8 cellular contexts compared by ENCODE assay signal in genomic region chr11:134033696-134034491, GRCh38. TPM values are rescaled to one million over a fixed set of nuclear protein-coding genes. Genes with fewer than 3 reads are reported as not detected.
DNase-seq lines count a peak whose midpoint lies in the region; ATAC-seq and TF ChIP-seq lines count a peak whose summit lies in the region.

No MANE protein-coding gene starts in this region.

- no peaks in the 10 kb centered on the region for H3K36me3 Mint-ChIP-seq in naive B cell

- peak overlapping the region in 3 of 8 donors; percentile 22 to 71 (median 55) for H3K4me3 Mint-ChIP-seq in naive B cell

- WGBS in HUES64, result 18% methylated on average over 17 of the region's 17 CpGs

- no peak overlapping the region; the same call in 1 of the 2 replicates for H3K27ac ChIP-seq in HUES64 (ENCODE audit: low read depth, low read length)
- H3K27ac ChIP-seq in Peyer's patch, result peak overlapping the region in 3 of 4 donors; percentile 27 to 71 (median 53)

- TF ChIP-seq POLR2A in Peyer's patch (IDR thresholded peaks at IDR 0.05), result no peak

- TF ChIP-seq CTCF in AG10803 (conservative IDR thresholded peaks at IDR 0.05; ENCODE audit: low read length), result no peak
- no peak for TF ChIP-seq CTCF in Peyer's patch (IDR thresholded peaks at IDR 0.05)
- no peak for TF ChIP-seq CTCF in fibroblast of pulmonary artery (IDR thresholded peaks at IDR 0.05; ENCODE audit: low read length, missing control alignments)

- H3K4me1 ChIP-seq in HUES64 (ENCODE audit: insufficient read depth, low read length) (peaks cover 26% of the 10 kb centered on the region), Peyer's patch (peaks cover 0 to 32% (median 2%) of the 10 kb centered on the region in 4 donors)

- H3K9me3 Mint-ChIP-seq in naive B cell, result no peaks in the 10 kb centered on the region

- ATAC-seq in GM19467 (IDR thresholded peaks at IDR 0.05; ENCODE audit: unreplicated experiment) (peak; percentile 37), naive B cell (ENCODE audit: low read depth in 2 of 2) (peak; percentile 33 to 58)

- peaks cover 18 to 65% (median 53%) of the 10 kb centered on the region in 3 donors for H3K27me3 Mint-ChIP-seq in naive B cell

- DNase-seq in AG10803 (ENCODE audit: low read depth) (peak; percentile 84), Peyer's patch (peak; percentile 44 to 76 (median 53)), fibroblast of pulmonary artery (ENCODE audit: low read depth) (peak; percentile 83), naive B cell (no peak)
- DNase-seq in activated T-helper 9 cell treated with anti-CD3 and anti-CD28 coated beads, Interleukin-2, amount 50 U/mL, for 16 hours (ENCODE audit: low read depth), result peak; percentile 21
- DNase-seq in stimulated activated naive CD4-positive, alpha-beta T cell (lab: John Stamatoyannopoulos, UW), result peak; percentile 35 to 64 (median 45)

- H3K36me3 ChIP-seq in HUES64 (ENCODE audit: insufficient read depth, low read length) (no peaks in the 10 kb centered on the region), Peyer's patch (no peaks in the 10 kb centered on the region)

- peak overlapping the region; percentile 42 for H3K4me3 ChIP-seq in AG10803 (ENCODE audit: low read length)
- H3K4me3 ChIP-seq in HUES64 (ENCODE audit: low read length), result peak overlapping the region; percentile 17; the same call in 1 of the 2 replicates
- peak overlapping the region in 1 of 4 donors; percentile 6 for H3K4me3 ChIP-seq in Peyer's patch
- H3K4me3 ChIP-seq in fibroblast of pulmonary artery (replicated peaks; ENCODE audit: low read depth, low read length), result no peak overlapping the region

- peaks cover 10% of the 10 kb centered on the region for H3K27me3 ChIP-seq in HUES64 (ENCODE audit: insufficient read depth, low read length)
- H3K27me3 ChIP-seq in Peyer's patch, result no peaks in the 10 kb centered on the region

- H3K9ac ChIP-seq in HUES64 (ENCODE audit: low read depth, low read length), result peak overlapping the region; percentile 7; the same call in 1 of the 2 replicates

- H3K4me1 Mint-ChIP-seq in naive B cell, result peaks cover 9 to 26% (median 21%) of the 10 kb centered on the region in 3 donors

- peak overlapping the region in 1 of 6 donors; percentile 54 for H3K27ac Mint-ChIP-seq in naive B cell

- H3K9me3 ChIP-seq in HUES64 (ENCODE audit: insufficient read depth, low read depth, low read length) (no peaks in the 10 kb centered on the region), Peyer's patch (no peaks in the 10 kb centered on the region)

RNA-seq across cellular contexts. Expression of gene JAM3, which starts 35.0 kb away (rescaled TPM):
- polyA plus RNA-seq in HUES64 (2013, experiment 1 of 2), result 38.0 TPM
- polyA plus RNA-seq in HUES64 (2013, experiment 2 of 2), result 41.1 TPM
- total RNA-seq in Peyer's patch, result 10 to 100 TPM in 1 of 4 donors, 1 to 10 TPM in 3; 4.6 to 14.0 (median 8.5) TPM
- 10 to 100 TPM in 1 of 6 donors, 1 to 10 TPM in 5; 5.3 to 10.6 (median 6.5) TPM for polyA plus RNA-seq in naive B cell (ENCODE audit: low read depth in 6 of 6)
